Comparison of ENCODE assay signal across 13 cellular contexts in the genomic region with DNA sequence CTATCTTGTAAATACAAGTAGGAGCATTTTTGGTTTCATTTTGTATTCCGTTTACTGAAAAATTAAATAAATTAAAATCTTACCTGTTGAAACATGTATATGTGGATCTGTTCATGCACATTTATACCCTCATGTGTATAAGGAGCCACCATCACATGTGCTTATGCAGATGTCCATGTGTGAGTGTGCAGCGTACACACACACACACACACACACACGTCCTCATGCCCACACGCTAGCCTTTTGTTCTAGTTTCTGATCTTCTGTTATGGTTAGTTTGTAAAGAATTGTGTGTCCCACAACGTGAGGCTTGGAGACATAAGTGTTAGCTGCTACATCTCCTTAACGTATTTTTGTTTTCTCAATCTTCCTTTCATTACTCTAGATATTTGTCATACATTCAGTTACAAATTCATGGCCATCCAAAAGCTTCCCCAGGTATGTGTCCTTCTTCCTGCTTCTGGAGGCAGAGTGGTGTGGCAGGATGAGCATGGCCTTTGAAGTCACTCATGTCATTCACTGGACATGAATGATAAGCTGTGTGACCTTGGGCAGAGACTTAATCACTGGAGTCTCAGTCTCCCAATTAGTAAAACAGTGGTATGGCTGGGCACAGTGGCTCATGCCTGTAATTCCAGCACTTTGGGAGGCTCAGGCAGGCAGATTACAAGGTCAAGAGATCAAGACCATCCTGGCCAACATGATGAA. TPM values are rescaled to one million over a fixed set of nuclear protein-coding genes. Genes with fewer than 3 reads are reported as not detected.
DNase-seq lines count a peak whose midpoint lies in the region; ATAC-seq and TF ChIP-seq lines count a peak whose summit lies in the region.
"Had no signal": no experiment of that assay in that cellular context is flagged by ENCODE, and none has a peak within 500 bp of the region (broad histone marks: within the 10 kb centered on the region; RNA-seq: fewer than 3 reads in every experiment).

No MANE protein-coding gene starts in this region.

- TF ChIP-seq CTCF in activated B cell treated with CpG ODN at 0.5 μM for 24 hours (IDR thresholded peaks at IDR 0.05): no peak
- TF ChIP-seq CTCF in fibroblast of lung (conservative IDR thresholded peaks at IDR 0.05 in 1 of 2, IDR thresholded peaks at IDR 0.05 in 1 of 2; ENCODE audit: low read depth in 1 of 2, low read length in 2 of 2): no peak
- TF ChIP-seq CTCF in ascending aorta (IDR thresholded peaks at IDR 0.05): no peak

- no peak overlapping the region for H3K9ac ChIP-seq in fibroblast of lung (ENCODE audit: insufficient read depth, low read length)
- H3K9ac ChIP-seq: SK-N-SH had no signal

- intact Hi-C loops in activated B cell treated with CpG ODN at 0.5 μM for 24 hours (cut with micrococcal nuclease) (loop anchor here (5.0 kb wide), 3 partner anchors 1088 to 1288 kb away; a partner anchor contains a TSS), ascending aorta (cut with DNase I) (no loop called here)

- H3K4me3 Mint-ChIP-seq in stimulated activated naive CD8-positive, alpha-beta T cell treated with anti-CD3 and anti-CD28 coated beads, Interleukin-15, Interleukin-2, amounts not matched to agents 100 ng/mL and 50 ng/mL, for 24 hours: peak overlapping the region; percentile 14
- H3K4me3 Mint-ChIP-seq in activated B cell treated with CpG ODN at 0.5 μM for 24 hours: peak overlapping the region; percentile 2

- no peak for ATAC-seq in stimulated activated naive CD8-positive, alpha-beta T cell treated with anti-CD3 and anti-CD28 coated beads, Interleukin-15, Interleukin-2, amounts not matched to agents 100 U/mL and 50 U/mL, for 24 hours
- no peak for ATAC-seq in activated B cell treated with CpG ODN at 0.5 μM for 24 hours (ENCODE audit: low read depth)
- ATAC-seq in HG02571 (IDR thresholded peaks at IDR 0.05; ENCODE audit: unreplicated experiment): no peak
- ATAC-seq: heart right ventricle had no signal

- H3K36me3 ChIP-seq in fibroblast of lung (ENCODE audit: control insufficient read depth, insufficient read depth, low read length) (no peaks in the 10 kb centered on the region), ascending aorta (no peaks in the 10 kb centered on the region)
- H3K36me3 ChIP-seq: heart right ventricle had no signal

- peak overlapping the region; percentile 10 for H3K27ac Mint-ChIP-seq in stimulated activated naive CD8-positive, alpha-beta T cell treated with anti-CD3 and anti-CD28 coated beads, Interleukin-15, Interleukin-2, amounts not matched to agents 100 ng/mL and 50 ng/mL, for 24 hours
- H3K27ac Mint-ChIP-seq in activated B cell treated with CpG ODN at 0.5 μM for 24 hours: peak overlapping the region; percentile 68

- CTCF ChIA-PET in activated B cell treated with CpG ODN at 0.5 μM for 24 hours (lab: Charles Lee): interaction anchor here (0.6 to 2.0 kb wide), 4 partner anchors 14 to 125 kb away, joined by 3 to 9 read pairs (median 4); no protein-coding TSS in a partner anchor

- peaks cover 14% of the 10 kb centered on the region for H3K27me3 Mint-ChIP-seq in stimulated activated naive CD8-positive, alpha-beta T cell treated with anti-CD3 and anti-CD28 coated beads, Interleukin-15, Interleukin-2, amounts not matched to agents 100 ng/mL and 50 ng/mL, for 24 hours
- H3K27me3 Mint-ChIP-seq in activated B cell treated with CpG ODN at 0.5 μM for 24 hours: no peaks in the 10 kb centered on the region

- POLR2A ChIA-PET in activated B cell treated with CpG ODN at 0.5 μM for 24 hours (lab: Charles Lee): interaction anchor here (0.9 to 38.9 kb wide), 3 partner anchors 10 to 36 kb away, joined by 3 to 1269 read pairs (median 11); a partner anchor contains a TSS

- peak overlapping the region in 2 of 4 experiments; percentile 11 to 12 for H3K4me3 ChIP-seq in fibroblast of lung (replicated peaks in 1 of 4; ENCODE audit: control extremely low read depth in 1 of 4, insufficient read depth in 1 of 4, low read depth in 3 of 4, low read length in 4 of 4)
- no peak overlapping the region for H3K4me3 ChIP-seq in ascending aorta
- H3K4me3 ChIP-seq: heart right ventricle had no signal

- no peaks in the 10 kb centered on the region for H4K20me1 ChIP-seq in fibroblast of lung (ENCODE audit: control insufficient read depth, extremely low read depth, insufficient read depth, low read length)

- H3K27me3 ChIP-seq in fibroblast of lung (ENCODE audit: control insufficient read depth, insufficient read depth, low read length) (no peaks in the 10 kb centered on the region), ascending aorta (no peaks in the 10 kb centered on the region)
- H3K27me3 ChIP-seq: heart right ventricle had no signal

- H3K4me1 ChIP-seq in fibroblast of lung (ENCODE audit: control insufficient read depth, extremely low read depth, insufficient read depth, low read length): no peaks in the 10 kb centered on the region
- H3K4me1 ChIP-seq in ascending aorta: no peaks in the 10 kb centered on the region

- H3K79me2 ChIP-seq in fibroblast of lung (ENCODE audit: control insufficient read depth, insufficient read depth, low read length): no peaks in the 10 kb centered on the region

- no peak for DNase-seq in stimulated activated naive CD8-positive, alpha-beta T cell treated with anti-CD3 and anti-CD28 coated beads, Interleukin-15, Interleukin-2, amounts not matched to agents 100 U/mL and 50 U/mL, for 24 hours
- DNase-seq in activated B cell treated with CpG ODN at 0.5 μM for 24 hours (no peak), fibroblast of lung (ENCODE audit: low read depth in 2 of 2) (no peak), DMS 273 treated with DMSO at 0.1 percent for 48 hours (lab: John Stamatoyannopoulos, UW) (no peak), ascending aorta (ENCODE audit: low spot score in 2 of 2) (no peak), GM19238 (ENCODE audit: insufficient read length, low spot score) (no peak)
- DNase-seq: heart right ventricle, NCI-H2029, NCI-H524, SK-N-SH had no signal

- H3K9me3 ChIP-seq in fibroblast of lung (ENCODE audit: control insufficient read depth, insufficient read depth, low read depth, low read length) (no peaks in the 10 kb centered on the region), ascending aorta (no peaks in the 10 kb centered on the region)
- H3K9me3 ChIP-seq: SK-N-SH had no signal

- H3K27ac ChIP-seq in fibroblast of lung (ENCODE audit: insufficient read depth, low read length) (no peak overlapping the region), ascending aorta (no peak overlapping the region)

- H3K9me3 Mint-ChIP-seq in stimulated activated naive CD8-positive, alpha-beta T cell treated with anti-CD3 and anti-CD28 coated beads, Interleukin-15, Interleukin-2, amounts not matched to agents 100 ng/mL and 50 ng/mL, for 24 hours: peaks cover 11% of the 10 kb centered on the region
- H3K9me3 Mint-ChIP-seq in activated B cell treated with CpG ODN at 0.5 μM for 24 hours: peaks cover 3% of the 10 kb centered on the region

- H3K4me2 ChIP-seq in fibroblast of lung (ENCODE audit: extremely low read depth, insufficient read depth, low read length): peak overlapping the region; percentile 52
- H3K4me2 ChIP-seq: SK-N-SH had no signal

- H3K36me3 Mint-ChIP-seq in stimulated activated naive CD8-positive, alpha-beta T cell treated with anti-CD3 and anti-CD28 coated beads, Interleukin-15, Interleukin-2, amounts not matched to agents 100 ng/mL and 50 ng/mL, for 24 hours (ENCODE audit: low read depth): peaks cover 7% of the 10 kb centered on the region
- no peaks in the 10 kb centered on the region for H3K36me3 Mint-ChIP-seq in activated B cell treated with CpG ODN at 0.5 μM for 24 hours (ENCODE audit: low read depth)

- H2AFZ ChIP-seq in fibroblast of lung (ENCODE audit: low read length): peak overlapping the region; percentile 28

- H3K4me1 Mint-ChIP-seq in stimulated activated naive CD8-positive, alpha-beta T cell treated with anti-CD3 and anti-CD28 coated beads, Interleukin-15, Interleukin-2, amounts not matched to agents 100 ng/mL and 50 ng/mL, for 24 hours (ENCODE audit: low read depth): peaks cover 94% of the 10 kb centered on the region
- H3K4me1 Mint-ChIP-seq in activated B cell treated with CpG ODN at 0.5 μM for 24 hours: peaks cover 95% of the 10 kb centered on the region

RNA-seq across cellular contexts. Expression of a gene that starts 54.6 kb away (rescaled TPM):
- total RNA-seq in activated B cell treated with CpG ODN at 0.5 μM for 24 hours (56.2 and 59.3 TPM in 2 replicates), fibroblast of lung (6.2 and 8.1 TPM in 2 replicates), ascending aorta (0.32 TPM)
- 4.2 and 11.7 TPM in 2 replicates for polyA plus RNA-seq in fibroblast of lung
- polyA plus RNA-seq in fibroblast of lung (2012): 3.1 and 7.6 TPM in 2 replicates
- 7.0 and 22.6 TPM in 2 replicates for polyA minus RNA-seq in fibroblast of lung (ENCODE audit: low replicate concordance)
- total RNA-seq: MCF 10A had no signal
